In genomic region chr13:76886005-76886291, GRCh38 we compare ENCODE assay signal across 1 cellular context.
TF ChIP-seq lines count a peak whose summit lies in the region.

No MANE protein-coding gene starts in this region.

TF ChIP-seq in SK-N-SH, 30 proteins besides CTCF, POLR2A, EP300 and RAD21 (continued from another document):
- TF ChIP-seq REST (IDR thresholded peaks at IDR 0.05; ENCODE audit: low read depth, low read length): no peak
